11 cellular contexts compared by ENCODE assay signal in the genomic region with DNA sequence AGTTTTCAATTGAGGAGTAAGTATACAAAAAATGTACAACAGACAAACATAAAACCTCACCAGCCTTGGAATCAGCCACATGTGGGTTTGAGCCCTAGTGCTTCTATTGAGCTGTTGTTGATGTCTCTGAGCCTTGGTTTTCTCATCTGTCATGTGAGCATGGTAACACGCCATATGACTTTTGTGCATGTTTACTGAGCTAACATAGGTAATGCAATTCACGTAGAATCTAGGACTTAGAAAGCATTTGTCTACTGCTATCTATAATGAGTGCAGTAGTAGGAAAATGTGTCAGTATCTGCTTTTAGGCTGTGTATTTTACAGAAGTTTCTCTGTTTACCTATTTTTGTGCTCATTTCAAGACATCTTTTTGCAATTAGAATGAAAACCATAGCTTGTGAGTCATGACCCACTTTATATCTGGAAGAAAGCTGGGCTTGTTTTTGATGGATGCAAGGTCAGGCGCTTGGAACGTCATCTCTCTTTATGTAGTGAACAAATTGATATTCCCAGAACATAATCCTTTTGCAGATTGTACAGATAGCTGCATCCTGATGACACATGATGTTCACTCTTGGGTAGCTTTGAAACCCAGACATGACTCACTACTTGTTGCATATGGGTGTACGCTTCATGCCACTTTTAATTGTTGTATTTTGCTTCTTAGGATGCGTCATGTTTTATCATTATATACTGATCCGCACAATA.
DNase-seq lines count a peak whose midpoint lies in the region; ATAC-seq lines count a peak whose summit lies in the region.
"Had no signal": no experiment of that assay in that cellular context is flagged by ENCODE, and none has a peak within 500 bp of the region (broad histone marks: within the 10 kb centered on the region; RNA-seq: fewer than 3 reads in every experiment).

No MANE protein-coding gene starts in this region.

- H3K9me3 ChIP-seq in GM23248 (ENCODE audit: low read depth): no peaks in the 10 kb centered on the region
- H3K9me3 ChIP-seq: thoracic aorta had no signal

- no peaks in the 10 kb centered on the region for H3K27me3 Mint-ChIP-seq in activated CD8-positive, alpha-beta memory T cell treated with anti-CD3 and anti-CD28 coated beads, Interleukin-2, amount 10 ng/mL, durations not matched to agents 7 days and 5 days

- ATAC-seq in GM21737 (IDR thresholded peaks at IDR 0.05; ENCODE audit: unreplicated experiment) (no peak), GM21619 (IDR thresholded peaks at IDR 0.05; ENCODE audit: unreplicated experiment) (no peak)
- no peak for ATAC-seq in activated CD8-positive, alpha-beta memory T cell treated with anti-CD3 and anti-CD28 coated beads, Interleukin-2, amount 10 ng/mL, durations not matched to agents 7 days and 5 days

- peak overlapping the region; percentile 75 for H3K4me2 ChIP-seq in GM23248 (ENCODE audit: unreplicated experiment)

- H2AFZ ChIP-seq in GM23248: no peak overlapping the region

- peaks cover 56% of the 10 kb centered on the region for H3K4me1 ChIP-seq in GM23248 (ENCODE audit: insufficient read depth)

- H3K36me3 Mint-ChIP-seq in activated CD8-positive, alpha-beta memory T cell treated with anti-CD3 and anti-CD28 coated beads, Interleukin-2, amount 10 ng/mL, durations not matched to agents 7 days and 5 days: no peaks in the 10 kb centered on the region

- no peaks in the 10 kb centered on the region for H3K79me2 ChIP-seq in GM23248 (ENCODE audit: insufficient read depth)

- no peaks in the 10 kb centered on the region for H3K9me2 ChIP-seq in GM23248 (ENCODE audit: insufficient read depth)

- H3K9me3 Mint-ChIP-seq in activated CD8-positive, alpha-beta memory T cell treated with anti-CD3 and anti-CD28 coated beads, Interleukin-2, amount 10 ng/mL, durations not matched to agents 7 days and 5 days (ENCODE audit: low read depth): no peaks in the 10 kb centered on the region

- H3K4me3 Mint-ChIP-seq in activated CD8-positive, alpha-beta memory T cell treated with anti-CD3 and anti-CD28 coated beads, Interleukin-2, amount 10 ng/mL, durations not matched to agents 7 days and 5 days: no peak overlapping the region

- H3F3A ChIP-seq in GM23248 (ENCODE audit: insufficient read depth): peaks cover 55% of the 10 kb centered on the region

- peak; percentile 73 for DNase-seq in AG08395 (ENCODE audit: low spot score)
- DNase-seq in GM23248: peak; percentile 96
- DNase-seq in amniotic stem cell (lab: John Stamatoyannopoulos, UW): peak; percentile 92
- DNase-seq in lung microvascular endothelial cell (ENCODE audit: low read depth in 2 of 2): peak; percentile 43 to 79
- DNase-seq in stimulated activated CD4-positive, alpha-beta T cell treated with anti-CD3 and anti-CD28 coated beads, Interleukin-4, amount 100 ng/mL, for 4 hours: no peak
- no peak for DNase-seq in activated CD8-positive, alpha-beta memory T cell treated with anti-CD3 and anti-CD28 coated beads, Interleukin-2, amount 10 ng/mL, durations not matched to agents 7 days and 5 days
- DNase-seq: T-helper 2 cell had no signal

- H3K4me3 ChIP-seq in GM23248: no peak overlapping the region
- H3K4me3 ChIP-seq: lung, thoracic aorta had no signal

- in situ Hi-C loops in GM23248 (cut with MboI): no loop called here

- CTCF ChIA-PET in activated CD8-positive, alpha-beta memory T cell treated with anti-CD3 and anti-CD28 coated beads, Interleukin-2, amount 10 ng/mL, durations not matched to agents 7 days and 5 days (lab: Charles Lee): interaction anchor here (4.2 kb wide), 1 partner anchor 11 kb away, joined by 15 read pairs; no protein-coding TSS in a partner anchor

- no peak overlapping the region for H3K27ac Mint-ChIP-seq in activated CD8-positive, alpha-beta memory T cell treated with anti-CD3 and anti-CD28 coated beads, Interleukin-2, amount 10 ng/mL, durations not matched to agents 7 days and 5 days

- no peaks in the 10 kb centered on the region for H3K36me3 ChIP-seq in GM23248 (ENCODE audit: low read depth)
- H3K36me3 ChIP-seq: thoracic aorta had no signal

- peak overlapping the region; percentile 96 for H3K27ac ChIP-seq in GM23248
- H3K27ac ChIP-seq: thoracic aorta had no signal

- H4K20me1 ChIP-seq in GM23248 (ENCODE audit: insufficient read depth): no peaks in the 10 kb centered on the region

- WGBS in GM23248 (ENCODE audit: low coverage in 1 of 2, low lambda C conversion rate in 2 of 2, missing lambda C conversion rate in 2 of 2), 2 experiments: 15% methylated on average over 7 of the region's 7 CpGs

- peaks cover 13% of the 10 kb centered on the region for H3K4me1 Mint-ChIP-seq in activated CD8-positive, alpha-beta memory T cell treated with anti-CD3 and anti-CD28 coated beads, Interleukin-2, amount 10 ng/mL, durations not matched to agents 7 days and 5 days

- peak overlapping the region; percentile 79 for H3K9ac ChIP-seq in GM23248

- H3K27me3 ChIP-seq in GM23248 (replicated peaks; ENCODE audit: insufficient read depth): no peaks in the 10 kb centered on the region

Comparison
In these comparisons a context has a peak if more than half of its experiments do, and no peak if none do; other contexts are left out.
1. DNase-seq: peak in AG08395 (single experiment), GM23248 (single experiment), amniotic stem cell (single experiment) and lung microvascular endothelial cell (2 of 2); none in stimulated activated CD4-positive, alpha-beta T cell treated with anti-CD3 and anti-CD28 coated beads, Interleukin-4, amount 100 ng/mL, for 4 hours (0 of 2) and activated CD8-positive, alpha-beta memory T cell treated with anti-CD3 and anti-CD28 coated beads, Interleukin-2, amount 10 ng/mL, durations not matched to agents 7 days and 5 days (single experiment).